1 cellular context compared by ENCODE assay signal in genomic region chr12:57340104-57340503, GRCh38.
TF ChIP-seq lines count a peak whose summit lies in the region.

No MANE protein-coding gene starts in this region.

TF ChIP-seq in HEK293, 187 proteins besides CTCF, POLR2A, EP300 and RAD21 (continued from another document and continues in another):
- TF ChIP-seq TSHZ1 (tag by site-specific recombination; IDR thresholded peaks at IDR 0.05; ENCODE audit: borderline replicate concordance), result no peak
- peak; percentile 85 for TF ChIP-seq PRDM6 (tag by site-specific recombination; IDR thresholded peaks at IDR 0.05)
- TF ChIP-seq ZBTB44 (tag by site-specific recombination; IDR thresholded peaks at IDR 0.05), result peak; percentile 64
- no peak for TF ChIP-seq ZFHX2 (tag by site-specific recombination; conservative IDR thresholded peaks at IDR 0.05)
- TF ChIP-seq FEZF1 (tag by site-specific recombination; IDR thresholded peaks at IDR 0.05), result no peak
- TF ChIP-seq ZNF292 (tag by site-specific recombination; IDR thresholded peaks at IDR 0.05; ENCODE audit: borderline replicate concordance, low read depth), result no peak
- TF ChIP-seq ZNF16 (tag by site-specific recombination; IDR thresholded peaks at IDR 0.05; ENCODE audit: low read depth), result no peak
- no peak for TF ChIP-seq ZIC2 (tag by site-specific recombination; IDR thresholded peaks at IDR 0.05)
- no peak for TF ChIP-seq GLIS2 (tag by site-specific recombination; IDR thresholded peaks at IDR 0.05)
- TF ChIP-seq ZNF623 (tag by site-specific recombination; IDR thresholded peaks at IDR 0.05), result no peak
- no peak for TF ChIP-seq ZNF626 (tag by site-specific recombination; IDR thresholded peaks at IDR 0.05)
- no peak for TF ChIP-seq ZNF175 (tag by site-specific recombination; IDR thresholded peaks at IDR 0.05)
- TF ChIP-seq ZNF555 (tag by site-specific recombination; conservative IDR thresholded peaks at IDR 0.05), result no peak
- TF ChIP-seq ATF2 (tag by site-specific recombination; IDR thresholded peaks at IDR 0.05; ENCODE audit: low read depth), result peak; percentile 87
- TF ChIP-seq ZNF747 (tag by site-specific recombination; IDR thresholded peaks at IDR 0.05), result no peak
- TF ChIP-seq MYNN (tag by site-specific recombination; IDR thresholded peaks at IDR 0.05; ENCODE audit: borderline replicate concordance), result no peak
- peak; percentile 62 for TF ChIP-seq ZXDB (tag by site-specific recombination; IDR thresholded peaks at IDR 0.05)
- peak; percentile 87 for TF ChIP-seq ZNF629 (tag by site-specific recombination; IDR thresholded peaks at IDR 0.05)
- peak; percentile 81 for TF ChIP-seq ZBTB21 (tag by site-specific recombination; IDR thresholded peaks at IDR 0.05)
- TF ChIP-seq HOXA7 (CRISPR knock-in tag; IDR thresholded peaks at IDR 0.05; ENCODE audit: borderline replicate concordance), result no peak
- TF ChIP-seq ZBTB17 (tag by site-specific recombination; IDR thresholded peaks at IDR 0.05), result no peak
- TF ChIP-seq ZNF76 (tag by site-specific recombination; IDR thresholded peaks at IDR 0.05; ENCODE audit: borderline replicate concordance, low read depth), result no peak
- no peak for TF ChIP-seq SALL2 (tag by site-specific recombination; IDR thresholded peaks at IDR 0.05; ENCODE audit: borderline replicate concordance)
- TF ChIP-seq ZNF596 (tag by site-specific recombination; IDR thresholded peaks at IDR 0.05), result no peak
- TF ChIP-seq ZNF580 (tag by site-specific recombination; IDR thresholded peaks at IDR 0.05), result 0 out of 2 replicates have a peak, but pooled peaks have one; percentile 51
- TF ChIP-seq KLF17 (tag by site-specific recombination; IDR thresholded peaks at IDR 0.05), result no peak
- no peak for TF ChIP-seq SP2 (tag by site-specific recombination; IDR thresholded peaks at IDR 0.05)
- TF ChIP-seq ZNF248 (tag by site-specific recombination; IDR thresholded peaks at IDR 0.05), result no peak
- no peak for TF ChIP-seq YY1 (tag by site-specific recombination; IDR thresholded peaks at IDR 0.05)
- no peak for TF ChIP-seq ZSCAN5A (tag by site-specific recombination; IDR thresholded peaks at IDR 0.05)
- TF ChIP-seq ZNF549 (tag by site-specific recombination; IDR thresholded peaks at IDR 0.05), result no peak
- TF ChIP-seq ZNF660 (tag by site-specific recombination; IDR thresholded peaks at IDR 0.05), result 0 out of 2 replicates have a peak, but pooled peaks have one; percentile 27
- TF ChIP-seq ZNF791 (tag by site-specific recombination; IDR thresholded peaks at IDR 0.05), result no peak
- TF ChIP-seq ZNF398 (tag by site-specific recombination; IDR thresholded peaks at IDR 0.05), result peak; percentile 11; the same call in 1 of the 2 replicates
- TF ChIP-seq ZNF280D (tag by site-specific recombination; IDR thresholded peaks at IDR 0.05), result no peak
- no peak for TF ChIP-seq RBAK (tag by site-specific recombination; IDR thresholded peaks at IDR 0.05)
- no peak for TF ChIP-seq SETDB1 (IDR thresholded peaks at IDR 0.05; ENCODE audit: insufficient read length, low read length)
- TF ChIP-seq ZNF530 (tag by site-specific recombination; IDR thresholded peaks at IDR 0.05; ENCODE audit: low read depth), result no peak
- TF ChIP-seq OVOL3 (tag by site-specific recombination; IDR thresholded peaks at IDR 0.05), result no peak
- TF ChIP-seq GLI2 (tag by site-specific recombination; IDR thresholded peaks at IDR 0.05; ENCODE audit: borderline replicate concordance, low read depth), result no peak
- no peak for TF ChIP-seq ZNF274 (IDR thresholded peaks at IDR 0.05; ENCODE audit: low read length)
- TF ChIP-seq ZNF274 (tag by site-specific recombination; IDR thresholded peaks at IDR 0.05; ENCODE audit: borderline replicate concordance), result no peak
- no peak for TF ChIP-seq ZNF394 (tag by site-specific recombination; IDR thresholded peaks at IDR 0.05; ENCODE audit: borderline replicate concordance)
- TF ChIP-seq ZNF37A (tag by site-specific recombination; IDR thresholded peaks at IDR 0.05), result no peak; the same call in 1 of the 2 replicates
- TF ChIP-seq PRDM4 (tag by site-specific recombination; IDR thresholded peaks at IDR 0.05), result no peak
